Comparison of ENCODE assay signal across 7 cellular contexts in genomic region chr22:46547179-46547882, GRCh38. TPM values are rescaled to one million over a fixed set of nuclear protein-coding genes. Genes with fewer than 3 reads are reported as not detected.
DNase-seq lines count a peak whose midpoint lies in the region; ATAC-seq, FAIRE-seq and TF ChIP-seq lines count a peak whose summit lies in the region.

No MANE protein-coding gene starts in this region.

- no peaks in the 10 kb centered on the region for H3K36me3 Mint-ChIP-seq in mesothelial cell of epicardium

- H3K9me3 ChIP-seq in PC-3 (ENCODE audit: low read length), result no peaks in the 10 kb centered on the region
- peaks cover 0 to 1% (median 0%) of the 10 kb centered on the region in 4 donors for H3K9me3 ChIP-seq in esophagus muscularis mucosa

- ATAC-seq in PC-3, result peak; percentile 39

- H3K79me2 ChIP-seq in PC-3 (ENCODE audit: low read length), result no peaks in the 10 kb centered on the region

- H3K4me3 ChIP-seq in PC-3 (ENCODE audit: low read length) (no peak overlapping the region), esophagus muscularis mucosa (no peak overlapping the region)

- H3K27ac ChIP-seq in PC-3 (ENCODE audit: low read length) (no peak overlapping the region), esophagus muscularis mucosa (replicated peaks in 1 of 4) (peak overlapping the region; percentile 85 to 93 (median 86))

- H3K27ac Mint-ChIP-seq in mesothelial cell of epicardium, result peak overlapping the region; percentile 73

- H3K4me1 Mint-ChIP-seq in mesothelial cell of epicardium, result peaks cover 33% of the 10 kb centered on the region

- H3F3A ChIP-seq in PC-3 (ENCODE audit: low read length, unreplicated experiment), result no peaks in the 10 kb centered on the region

- peaks cover 25% of the 10 kb centered on the region; the same call in 1 of the 2 replicates for H3K4me1 ChIP-seq in PC-3 (ENCODE audit: insufficient read depth, low read length)
- H3K4me1 ChIP-seq in esophagus muscularis mucosa, result peaks cover 44 to 65% (median 62%) of the 10 kb centered on the region in 4 donors

- no peak for FAIRE-seq in urothelium cell line (lab: Jason Lieb, UNC)

- H3K4me2 ChIP-seq in PC-3 (ENCODE audit: low read length), result no peak overlapping the region

- H3K27me3 ChIP-seq in PC-3 (ENCODE audit: low read length) (no peaks in the 10 kb centered on the region), esophagus muscularis mucosa (no peaks in the 10 kb centered on the region)

- H3K9me3 Mint-ChIP-seq in mesothelial cell of epicardium, result peaks cover under 1% of the 10 kb centered on the region

- no peak overlapping the region for H3K9ac ChIP-seq in PC-3 (ENCODE audit: low read length)

- no peaks in the 10 kb centered on the region for H3K36me3 ChIP-seq in PC-3 (ENCODE audit: low read depth, low read length)
- no peaks in the 10 kb centered on the region for H3K36me3 ChIP-seq in esophagus muscularis mucosa

- no peak overlapping the region for H3K4me3 Mint-ChIP-seq in mesothelial cell of epicardium

- H2AFZ ChIP-seq in PC-3 (ENCODE audit: low read length), result no peak overlapping the region

- POLR2A ChIA-PET in PC-3 (lab: Charles Lee; ENCODE audit: unreplicated experiment), result interaction anchor here (0.5 kb wide), 1 partner anchor 9 kb away, joined by 4 read pairs; no protein-coding TSS in a partner anchor

- no peak for TF ChIP-seq EP300 in esophagus muscularis mucosa (IDR thresholded peaks at IDR 0.05)

- CTCF ChIA-PET in PC-3 (lab: Charles Lee), result interaction anchor here (1.9 kb wide), 1 partner anchor 16 kb away, joined by 12 read pairs; no protein-coding TSS in a partner anchor

- intact Hi-C loops in PC-3 (cut with micrococcal nuclease) (no loop called here), esophagus muscularis mucosa (cut with DNase I) (loop anchor here (10.0 kb wide), 1 partner anchor 423 kb away; no protein-coding TSS in a partner anchor)

- BruUV-seq in PC-3 (replicated peaks; lab: Mats Ljungman, UMichigan), result no TSS peak

- H4K20me1 ChIP-seq in PC-3 (ENCODE audit: low read length), result no peaks in the 10 kb centered on the region

- TF ChIP-seq POLR2A in esophagus muscularis mucosa (IDR thresholded peaks at IDR 0.05; ENCODE audit: low read depth), result no peak

- no peaks in the 10 kb centered on the region for H3K9me2 ChIP-seq in PC-3 (replicated peaks; ENCODE audit: low read length)

- no peak for DNase-seq in PC-3
- no peak for DNase-seq in esophagus muscularis mucosa (ENCODE audit: extremely low spot score)
- peak in 1 of 2 experiments; percentile 66 for DNase-seq in mesothelial cell of epicardium (ENCODE audit: low spot score in 2 of 2, unreplicated experiment in 2 of 2)
- DNase-seq in urothelium cell line (ENCODE audit: low spot score), result peak; percentile 86
- no peak for DNase-seq in activated T-cell treated with anti-CD3 and anti-CD28 coated beads for 4 hours
- DNase-seq in OCI-M2 (lab: John Stamatoyannopoulos, UW; ENCODE audit: unreplicated experiment), result no peak
- no peak for DNase-seq in NK-92 (lab: John Stamatoyannopoulos, UW; ENCODE audit: unreplicated experiment)

- 28% methylated on average over 12 of the region's 21 CpGs for WGBS in esophagus muscularis mucosa

- H3K27me3 Mint-ChIP-seq in mesothelial cell of epicardium (ENCODE audit: low read depth), result peaks cover 15% of the 10 kb centered on the region

- TF ChIP-seq CTCF in PC-3 (conservative IDR thresholded peaks at IDR 0.05; ENCODE audit: low read depth, low read length) (no peak), esophagus muscularis mucosa (IDR thresholded peaks at IDR 0.05) (no peak), mesothelial cell of epicardium (IDR thresholded peaks at IDR 0.05; ENCODE audit: unreplicated experiment) (no peak)

RNA-seq across cellular contexts. Expression of gene CELSR1, which starts 9.9 kb away (rescaled TPM):
- total RNA-seq in PC-3 (2014; rRNA removed) (14.2 and 19.3 TPM in 2 replicates), esophagus muscularis mucosa (1 to 10 TPM; 2.5 to 2.7 (median 2.6) TPM), mesothelial cell of epicardium (17.8 to 18.8 TPM (median 18.4 TPM) in 3 replicates)
